Comparison of ENCODE assay signal across 1 cellular context in the genomic region with DNA sequence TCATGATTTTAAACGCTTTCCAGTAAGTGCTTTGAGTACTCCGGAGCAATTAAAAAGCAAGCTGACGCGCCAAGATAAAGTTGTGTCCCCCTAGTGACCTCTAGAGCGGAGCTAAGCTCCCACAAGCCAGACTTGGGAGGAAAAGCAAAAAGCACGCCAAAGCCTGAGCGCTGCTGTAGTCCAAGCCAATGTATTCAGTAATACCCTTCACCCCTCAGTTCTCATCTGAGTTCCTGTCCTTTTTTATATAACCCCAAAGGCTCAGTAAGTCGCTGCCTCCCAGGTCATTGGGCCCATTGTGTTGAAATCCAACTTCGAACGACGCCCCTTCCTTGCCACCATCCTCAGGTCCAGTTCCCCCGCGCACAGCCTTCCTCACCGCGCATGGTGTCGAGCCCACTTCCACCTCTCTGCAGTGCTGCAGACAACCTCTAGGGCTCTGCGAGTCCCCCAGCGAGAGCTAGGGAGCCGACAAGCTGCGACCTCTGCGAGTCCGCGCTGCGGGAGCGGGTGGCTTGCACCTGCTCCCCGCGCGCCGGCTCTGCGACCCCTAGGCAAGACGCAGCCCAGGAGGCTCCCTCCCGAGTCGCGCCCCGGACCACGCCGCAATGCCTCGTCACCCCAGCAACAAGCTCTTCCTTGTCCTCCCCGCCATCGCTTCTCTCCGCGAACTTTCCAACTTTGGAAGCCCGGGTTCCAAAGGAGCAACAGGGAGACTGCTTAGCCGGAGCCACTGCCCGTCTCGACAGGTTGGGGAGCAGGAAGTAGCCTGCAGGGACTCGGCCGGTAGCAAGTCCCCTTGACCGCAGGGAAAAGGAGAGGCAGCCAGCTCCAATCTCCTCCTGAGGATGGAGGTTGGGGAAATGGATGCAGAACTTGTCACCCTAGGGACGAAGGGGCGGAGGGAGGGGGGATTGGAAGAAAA.
A peak's percentile ranks its signal among the peaks of the same experiment; 100 is the strongest.
TF ChIP-seq lines count a peak whose summit lies in the region.

No MANE protein-coding gene starts in this region.

TF ChIP-seq in HEK293, 187 proteins besides CTCF, POLR2A, EP300 and RAD21 (continued from another document and continues in another):
- TF ChIP-seq, protein P1, sequence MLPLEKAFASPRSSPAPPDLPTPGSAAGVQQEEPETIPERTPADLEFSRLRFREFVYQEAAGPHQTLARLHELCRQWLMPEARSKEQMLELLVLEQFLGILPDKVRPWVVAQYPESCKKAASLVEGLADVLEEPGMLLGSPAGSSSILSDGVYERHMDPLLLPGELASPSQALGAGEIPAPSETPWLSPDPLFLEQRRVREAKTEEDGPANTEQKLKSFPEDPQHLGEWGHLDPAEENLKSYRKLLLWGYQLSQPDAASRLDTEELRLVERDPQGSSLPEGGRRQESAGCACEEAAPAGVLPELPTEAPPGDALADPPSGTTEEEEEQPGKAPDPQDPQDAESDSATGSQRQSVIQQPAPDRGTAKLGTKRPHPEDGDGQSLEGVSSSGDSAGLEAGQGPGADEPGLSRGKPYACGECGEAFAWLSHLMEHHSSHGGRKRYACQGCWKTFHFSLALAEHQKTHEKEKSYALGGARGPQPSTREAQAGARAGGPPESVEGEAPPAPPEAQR (tag by site-specific recombination; IDR thresholded peaks at IDR 0.05) = no peak
- TF ChIP-seq ZNF747 (tag by site-specific recombination; IDR thresholded peaks at IDR 0.05) (no peak), IKZF3 (tag by site-specific recombination; IDR thresholded peaks at IDR 0.05) (peak; percentile 64; the same call in 1 of the 2 replicates), OSR2 (tag by site-specific recombination; IDR thresholded peaks at IDR 0.05) (0 out of 2 replicates have a peak, but pooled peaks have one; percentile 26), ZNF433 (tag by site-specific recombination; IDR thresholded peaks at IDR 0.05; ENCODE audit: low read depth) (no peak), ZNF544 (tag by site-specific recombination; IDR thresholded peaks at IDR 0.05) (no peak), ZNF292 (tag by site-specific recombination; IDR thresholded peaks at IDR 0.05; ENCODE audit: borderline replicate concordance, low read depth) (no peak), ZNF776 (tag by site-specific recombination; IDR thresholded peaks at IDR 0.05; ENCODE audit: borderline replicate concordance) (no peak), ZBTB17 (tag by site-specific recombination; IDR thresholded peaks at IDR 0.05) (peak; percentile 61), ZNF530 (tag by site-specific recombination; IDR thresholded peaks at IDR 0.05; ENCODE audit: low read depth) (0 out of 2 replicates have a peak, but pooled peaks have one; percentile 46), ZNF175 (tag by site-specific recombination; IDR thresholded peaks at IDR 0.05) (no peak), ZNF146 (tag by site-specific recombination; IDR thresholded peaks at IDR 0.05) (no peak), REPIN1 (tag by site-specific recombination; IDR thresholded peaks at IDR 0.05; ENCODE audit: low read depth) (no peak), ZNF274 (IDR thresholded peaks at IDR 0.05; ENCODE audit: low read length) (no peak), ZNF274 (tag by site-specific recombination; IDR thresholded peaks at IDR 0.05; ENCODE audit: borderline replicate concordance) (no peak), MYNN (tag by site-specific recombination; IDR thresholded peaks at IDR 0.05; ENCODE audit: borderline replicate concordance) (no peak), ZNF354C (tag by site-specific recombination; IDR thresholded peaks at IDR 0.05; ENCODE audit: borderline replicate concordance, low read depth) (no peak), KLF16 (tag by site-specific recombination; IDR thresholded peaks at IDR 0.05) (peak; percentile 66; the same call in 1 of the 2 replicates), ZNF169 (tag by site-specific recombination; IDR thresholded peaks at IDR 0.05) (no peak), ZNF394 (tag by site-specific recombination; IDR thresholded peaks at IDR 0.05; ENCODE audit: borderline replicate concordance) (no peak), TCF7L2 (IDR thresholded peaks at IDR 0.05; ENCODE audit: borderline replicate concordance, low read depth, low read length) (no peak), ZNF174 (tag by site-specific recombination; IDR thresholded peaks at IDR 0.05) (no peak), ZNF366 (tag by site-specific recombination; conservative IDR thresholded peaks at IDR 0.05) (no peak), ZNF121 (tag by site-specific recombination; IDR thresholded peaks at IDR 0.05) (no peak), ZBTB7A (tag by site-specific recombination; IDR thresholded peaks at IDR 0.05; ENCODE audit: low read depth) (no peak), ZNF138 (tag by site-specific recombination; IDR thresholded peaks at IDR 0.05; ENCODE audit: borderline replicate concordance) (no peak), MEIS1 (CRISPR knock-in tag; IDR thresholded peaks at IDR 0.05; ENCODE audit: borderline replicate concordance) (no peak), ZNF266 (tag by site-specific recombination; IDR thresholded peaks at IDR 0.05; ENCODE audit: low read depth) (no peak), EGR2 (tag by site-specific recombination; IDR thresholded peaks at IDR 0.05; ENCODE audit: low read depth) (no peak), ZNF248 (tag by site-specific recombination; IDR thresholded peaks at IDR 0.05) (no peak), ZNF521 (tag by site-specific recombination; IDR thresholded peaks at IDR 0.05) (no peak), KLF1 (tag by site-specific recombination; IDR thresholded peaks at IDR 0.05) (no peak), SP2 (tag by site-specific recombination; IDR thresholded peaks at IDR 0.05) (no peak), HOXC10 (CRISPR knock-in tag; IDR thresholded peaks at IDR 0.05) (no peak), ZNF624 (tag by site-specific recombination; IDR thresholded peaks at IDR 0.05) (no peak), ZNF214 (tag by site-specific recombination; IDR thresholded peaks at IDR 0.05; ENCODE audit: borderline replicate concordance) (no peak), ZNF621 (tag by site-specific recombination; IDR thresholded peaks at IDR 0.05) (no peak), ZNF548 (tag by site-specific recombination; IDR thresholded peaks at IDR 0.05) (no peak), ZNF221 (tag by site-specific recombination; IDR thresholded peaks at IDR 0.05; ENCODE audit: borderline replicate concordance) (no peak), ZNF658 (tag by site-specific recombination; IDR thresholded peaks at IDR 0.05) (no peak), SCRT2 (tag by site-specific recombination; IDR thresholded peaks at IDR 0.05) (peak; percentile 94)
- TF ChIP-seq, protein P2, sequence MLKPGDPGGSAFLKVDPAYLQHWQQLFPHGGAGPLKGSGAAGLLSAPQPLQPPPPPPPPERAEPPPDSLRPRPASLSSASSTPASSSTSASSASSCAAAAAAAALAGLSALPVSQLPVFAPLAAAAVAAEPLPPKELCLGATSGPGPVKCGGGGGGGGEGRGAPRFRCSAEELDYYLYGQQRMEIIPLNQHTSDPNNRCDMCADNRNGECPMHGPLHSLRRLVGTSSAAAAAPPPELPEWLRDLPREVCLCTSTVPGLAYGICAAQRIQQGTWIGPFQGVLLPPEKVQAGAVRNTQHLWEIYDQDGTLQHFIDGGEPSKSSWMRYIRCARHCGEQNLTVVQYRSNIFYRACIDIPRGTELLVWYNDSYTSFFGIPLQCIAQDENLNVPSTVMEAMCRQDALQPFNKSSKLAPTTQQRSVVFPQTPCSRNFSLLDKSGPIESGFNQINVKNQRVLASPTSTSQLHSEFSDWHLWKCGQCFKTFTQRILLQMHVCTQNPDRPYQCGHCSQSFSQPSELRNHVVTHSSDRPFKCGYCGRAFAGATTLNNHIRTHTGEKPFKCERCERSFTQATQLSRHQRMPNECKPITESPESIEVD (tag by site-specific recombination; IDR thresholded peaks at IDR 0.05) = no peak
- TF ChIP-seq, protein P3, sequence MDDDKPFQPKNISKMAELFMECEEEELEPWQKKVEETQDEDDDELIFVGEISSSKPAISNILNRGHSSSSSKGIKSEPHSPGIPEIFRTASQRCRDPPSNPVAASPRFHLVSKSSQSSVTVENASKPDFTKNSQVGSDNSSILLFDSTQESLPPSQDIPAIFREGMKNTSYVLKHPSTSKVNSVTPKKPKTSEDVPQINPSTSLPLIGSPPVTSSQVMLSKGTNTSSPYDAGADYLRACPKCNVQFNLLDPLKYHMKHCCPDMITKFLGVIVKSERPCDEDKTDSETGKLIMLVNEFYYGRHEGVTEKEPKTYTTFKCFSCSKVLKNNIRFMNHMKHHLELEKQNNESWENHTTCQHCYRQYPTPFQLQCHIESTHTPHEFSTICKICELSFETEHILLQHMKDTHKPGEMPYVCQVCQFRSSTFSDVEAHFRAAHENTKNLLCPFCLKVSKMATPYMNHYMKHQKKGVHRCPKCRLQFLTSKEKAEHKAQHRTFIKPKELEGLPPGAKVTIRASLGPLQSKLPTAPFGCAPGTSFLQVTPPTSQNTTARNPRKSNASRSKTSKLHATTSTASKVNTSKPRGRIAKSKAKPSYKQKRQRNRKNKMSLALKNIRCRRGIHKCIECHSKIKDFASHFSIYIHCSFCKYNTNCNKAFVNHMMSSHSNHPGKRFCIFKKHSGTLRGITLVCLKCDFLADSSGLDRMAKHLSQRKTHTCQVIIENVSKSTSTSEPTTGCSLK (tag by site-specific recombination; IDR thresholded peaks at IDR 0.05) = no peak
- TF ChIP-seq, protein P4, sequence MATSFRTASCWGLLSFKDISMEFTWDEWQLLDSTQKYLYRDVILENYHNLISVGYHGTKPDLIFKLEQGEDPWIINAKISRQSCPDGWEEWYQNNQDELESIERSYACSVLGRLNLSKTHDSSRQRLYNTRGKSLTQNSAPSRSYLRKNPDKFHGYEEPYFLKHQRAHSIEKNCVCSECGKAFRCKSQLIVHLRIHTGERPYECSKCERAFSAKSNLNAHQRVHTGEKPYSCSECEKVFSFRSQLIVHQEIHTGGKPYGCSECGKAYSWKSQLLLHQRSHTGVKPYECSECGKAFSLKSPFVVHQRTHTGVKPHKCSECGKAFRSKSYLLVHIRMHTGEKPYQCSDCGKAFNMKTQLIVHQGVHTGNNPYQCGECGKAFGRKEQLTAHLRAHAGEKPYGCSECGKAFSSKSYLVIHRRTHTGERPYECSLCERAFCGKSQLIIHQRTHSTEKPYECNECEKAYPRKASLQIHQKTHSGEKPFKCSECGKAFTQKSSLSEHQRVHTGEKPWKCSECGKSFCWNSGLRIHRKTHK (tag by site-specific recombination; IDR thresholded peaks at IDR 0.05) = no peak
- TF ChIP-seq, protein P5, sequence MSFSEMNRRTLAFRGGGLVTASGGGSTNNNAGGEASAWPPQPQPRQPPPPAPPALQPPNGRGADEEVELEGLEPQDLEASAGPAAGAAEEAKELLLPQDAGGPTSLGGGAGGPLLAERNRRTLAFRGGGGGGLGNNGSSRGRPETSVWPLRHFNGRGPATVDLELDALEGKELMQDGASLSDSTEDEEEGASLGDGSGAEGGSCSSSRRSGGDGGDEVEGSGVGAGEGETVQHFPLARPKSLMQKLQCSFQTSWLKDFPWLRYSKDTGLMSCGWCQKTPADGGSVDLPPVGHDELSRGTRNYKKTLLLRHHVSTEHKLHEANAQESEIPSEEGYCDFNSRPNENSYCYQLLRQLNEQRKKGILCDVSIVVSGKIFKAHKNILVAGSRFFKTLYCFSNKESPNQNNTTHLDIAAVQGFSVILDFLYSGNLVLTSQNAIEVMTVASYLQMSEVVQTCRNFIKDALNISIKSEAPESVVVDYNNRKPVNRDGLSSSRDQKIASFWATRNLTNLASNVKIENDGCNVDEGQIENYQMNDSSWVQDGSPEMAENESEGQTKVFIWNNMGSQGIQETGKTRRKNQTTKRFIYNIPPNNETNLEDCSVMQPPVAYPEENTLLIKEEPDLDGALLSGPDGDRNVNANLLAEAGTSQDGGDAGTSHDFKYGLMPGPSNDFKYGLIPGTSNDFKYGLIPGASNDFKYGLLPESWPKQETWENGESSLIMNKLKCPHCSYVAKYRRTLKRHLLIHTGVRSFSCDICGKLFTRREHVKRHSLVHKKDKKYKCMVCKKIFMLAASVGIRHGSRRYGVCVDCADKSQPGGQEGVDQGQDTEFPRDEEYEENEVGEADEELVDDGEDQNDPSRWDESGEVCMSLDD (tag by site-specific recombination; IDR thresholded peaks at IDR 0.05) = peak; percentile 70
- TF ChIP-seq, protein P6, sequence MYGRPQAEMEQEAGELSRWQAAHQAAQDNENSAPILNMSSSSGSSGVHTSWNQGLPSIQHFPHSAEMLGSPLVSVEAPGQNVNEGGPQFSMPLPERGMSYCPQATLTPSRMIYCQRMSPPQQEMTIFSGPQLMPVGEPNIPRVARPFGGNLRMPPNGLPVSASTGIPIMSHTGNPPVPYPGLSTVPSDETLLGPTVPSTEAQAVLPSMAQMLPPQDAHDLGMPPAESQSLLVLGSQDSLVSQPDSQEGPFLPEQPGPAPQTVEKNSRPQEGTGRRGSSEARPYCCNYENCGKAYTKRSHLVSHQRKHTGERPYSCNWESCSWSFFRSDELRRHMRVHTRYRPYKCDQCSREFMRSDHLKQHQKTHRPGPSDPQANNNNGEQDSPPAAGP (tag by site-specific recombination; IDR thresholded peaks at IDR 0.05) = no peak
- TF ChIP-seq, protein P7, sequence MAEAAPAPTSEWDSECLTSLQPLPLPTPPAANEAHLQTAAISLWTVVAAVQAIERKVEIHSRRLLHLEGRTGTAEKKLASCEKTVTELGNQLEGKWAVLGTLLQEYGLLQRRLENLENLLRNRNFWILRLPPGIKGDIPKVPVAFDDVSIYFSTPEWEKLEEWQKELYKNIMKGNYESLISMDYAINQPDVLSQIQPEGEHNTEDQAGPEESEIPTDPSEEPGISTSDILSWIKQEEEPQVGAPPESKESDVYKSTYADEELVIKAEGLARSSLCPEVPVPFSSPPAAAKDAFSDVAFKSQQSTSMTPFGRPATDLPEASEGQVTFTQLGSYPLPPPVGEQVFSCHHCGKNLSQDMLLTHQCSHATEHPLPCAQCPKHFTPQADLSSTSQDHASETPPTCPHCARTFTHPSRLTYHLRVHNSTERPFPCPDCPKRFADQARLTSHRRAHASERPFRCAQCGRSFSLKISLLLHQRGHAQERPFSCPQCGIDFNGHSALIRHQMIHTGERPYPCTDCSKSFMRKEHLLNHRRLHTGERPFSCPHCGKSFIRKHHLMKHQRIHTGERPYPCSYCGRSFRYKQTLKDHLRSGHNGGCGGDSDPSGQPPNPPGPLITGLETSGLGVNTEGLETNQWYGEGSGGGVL (tag by site-specific recombination; IDR thresholded peaks at IDR 0.05) = no peak
- TF ChIP-seq, protein P8, sequence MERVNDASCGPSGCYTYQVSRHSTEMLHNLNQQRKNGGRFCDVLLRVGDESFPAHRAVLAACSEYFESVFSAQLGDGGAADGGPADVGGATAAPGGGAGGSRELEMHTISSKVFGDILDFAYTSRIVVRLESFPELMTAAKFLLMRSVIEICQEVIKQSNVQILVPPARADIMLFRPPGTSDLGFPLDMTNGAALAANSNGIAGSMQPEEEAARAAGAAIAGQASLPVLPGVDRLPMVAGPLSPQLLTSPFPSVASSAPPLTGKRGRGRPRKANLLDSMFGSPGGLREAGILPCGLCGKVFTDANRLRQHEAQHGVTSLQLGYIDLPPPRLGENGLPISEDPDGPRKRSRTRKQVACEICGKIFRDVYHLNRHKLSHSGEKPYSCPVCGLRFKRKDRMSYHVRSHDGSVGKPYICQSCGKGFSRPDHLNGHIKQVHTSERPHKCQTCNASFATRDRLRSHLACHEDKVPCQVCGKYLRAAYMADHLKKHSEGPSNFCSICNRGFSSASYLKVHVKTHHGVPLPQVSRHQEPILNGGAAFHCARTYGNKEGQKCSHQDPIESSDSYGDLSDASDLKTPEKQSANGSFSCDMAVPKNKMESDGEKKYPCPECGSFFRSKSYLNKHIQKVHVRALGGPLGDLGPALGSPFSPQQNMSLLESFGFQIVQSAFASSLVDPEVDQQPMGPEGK (tag by site-specific recombination; IDR thresholded peaks at IDR 0.05) = no peak
